25 cellular contexts compared by ENCODE assay signal in genomic region chr7:4960363-4960762, GRCh38. TPM values are rescaled to one million over a fixed set of nuclear protein-coding genes. Genes with fewer than 3 reads are reported as not detected.
DNase-seq lines count a peak whose midpoint lies in the region; ATAC-seq and TF ChIP-seq lines count a peak whose summit lies in the region.
"Had no signal": no experiment of that assay in that cellular context is flagged by ENCODE, and none has a peak within 500 bp of the region (broad histone marks: within the 10 kb centered on the region; RNA-seq: fewer than 3 reads in every experiment).

No MANE protein-coding gene starts in this region.

- no peaks in the 10 kb centered on the region for H3K9me3 ChIP-seq in HAP-1
- H3K9me3 ChIP-seq in endodermal cell (ENCODE audit: control insufficient read depth, low read length) = no peaks in the 10 kb centered on the region
- H3K9me3 ChIP-seq: BLaER1 treated with 17β-estradiol and CSF1 and Interleukin-3, amounts not matched to agents 10 nM and 100 nM; esophagus muscularis mucosa; left ventricle myocardium inferior; vagina had no signal

- no peaks in the 10 kb centered on the region for H3K4me1 ChIP-seq in HAP-1
- peaks cover 5% of the 10 kb centered on the region for H3K4me1 ChIP-seq in endodermal cell (ENCODE audit: control insufficient read depth, insufficient read depth, low read length)
- H3K4me1 ChIP-seq: BLaER1 treated with 17β-estradiol and CSF1 and Interleukin-3, amounts not matched to agents 10 nM and 100 nM had no signal

- no peak for TF ChIP-seq CTCF in GM10266 (IDR thresholded peaks at IDR 0.05; ENCODE audit: control insufficient read depth, insufficient read depth, low read depth, missing control alignments)
- TF ChIP-seq CTCF in NB4 (IDR thresholded peaks at IDR 0.05; ENCODE audit: low read depth, low read length) = peak; percentile 11
- peak; percentile 9 for TF ChIP-seq CTCF in foreskin fibroblast (IDR thresholded peaks at IDR 0.05; ENCODE audit: low read depth, low read length)
- TF ChIP-seq CTCF in endodermal cell (conservative IDR thresholded peaks at IDR 0.05) = no peak

- peaks cover 0 to 4% of the 10 kb centered on the region in 2 donors for H3K4me1 Mint-ChIP-seq in effector memory CD8-positive, alpha-beta T cell (ENCODE audit: low read depth in 2 of 2)
- H3K4me1 Mint-ChIP-seq in endodermal cell = peaks cover 4% of the 10 kb centered on the region

- peaks cover 14% of the 10 kb centered on the region for H3K27me3 ChIP-seq in HAP-1 (ENCODE audit: low read depth)
- peaks cover 31% of the 10 kb centered on the region for H3K27me3 ChIP-seq in endodermal cell (ENCODE audit: control insufficient read depth, insufficient read depth, low read length, poor library complexity, severe bottlenecking)
- H3K27me3 ChIP-seq: vagina had no signal

- H3K36me3 Mint-ChIP-seq in effector memory CD8-positive, alpha-beta T cell (ENCODE audit: insufficient read depth) = no peaks in the 10 kb centered on the region
- no peaks in the 10 kb centered on the region for H3K36me3 Mint-ChIP-seq in endodermal cell (ENCODE audit: low read depth)

- no peak overlapping the region for H3K9ac ChIP-seq in endodermal cell (ENCODE audit: extremely low read depth, low read length, poor library complexity, severe bottlenecking)
- H3K9ac ChIP-seq: BLaER1 treated with 17β-estradiol and CSF1 and Interleukin-3, amounts not matched to agents 10 nM and 100 nM had no signal

- H3K36me3 ChIP-seq in HAP-1 (replicated peaks) = no peaks in the 10 kb centered on the region
- no peaks in the 10 kb centered on the region for H3K36me3 ChIP-seq in endodermal cell (ENCODE audit: control insufficient read depth, insufficient read depth, low read length)
- H3K36me3 ChIP-seq: BLaER1 treated with 17β-estradiol and CSF1 and Interleukin-3, amounts not matched to agents 10 nM and 100 nM; esophagus muscularis mucosa; left ventricle myocardium inferior; vagina had no signal

- no peak overlapping the region for H3K4me3 Mint-ChIP-seq in effector memory CD8-positive, alpha-beta T cell
- no peak overlapping the region for H3K4me3 Mint-ChIP-seq in endodermal cell
- H3K4me3 Mint-ChIP-seq: activated CD8-positive, alpha-beta T cell treated with anti-CD3 and anti-CD28 coated beads, Interleukin-2, amount 10 ng/mL, durations not matched to agents 7 days and 5 days; activated T-helper 1 cell treated with anti-CD3 and anti-CD28 coated beads, Interleukin-12 subunit alpha, Interleukin-12 subunit beta, Interleukin-2, Interleukin-4 antibody, amounts not matched to agents 30 ng/mL and 10 ng/mL and 1 ng/mL, durations not matched to agents 14 hours and 24 hours and 36 hours had no signal

- ATAC-seq in sciatic nerve = no peak
- no peak for ATAC-seq in effector memory CD8-positive, alpha-beta T cell (replicated peaks)
- ATAC-seq: activated CD8-positive, alpha-beta T cell treated with anti-CD3 and anti-CD28 coated beads, Interleukin-2, amount 10 ng/mL, durations not matched to agents 7 days and 5 days had no signal

- H3K27me3 Mint-ChIP-seq in effector memory CD8-positive, alpha-beta T cell = peaks cover 40 to 76% of the 10 kb centered on the region in 2 donors
- peaks cover 41% of the 10 kb centered on the region for H3K27me3 Mint-ChIP-seq in endodermal cell (ENCODE audit: insufficient read depth)

- in situ Hi-C loops in HAP-1 (cut with MboI; ENCODE audit: low sequenced_read_pairs) = no loop called here

- no peak for TF ChIP-seq POLR2A in NB4 (IDR thresholded peaks at IDR 0.05; ENCODE audit: extremely low read depth, insufficient read length)

- intact Hi-C loops in sciatic nerve (cut with DNase I) = no loop called here

- WGBS in endodermal cell (ENCODE audit: insufficient coverage in 1 of 2, insufficient read length in 1 of 2), 2 experiments = 69 to 70% methylated on average over 3 to 10 of the region's 10 CpGs

- H3K9me3 Mint-ChIP-seq in effector memory CD8-positive, alpha-beta T cell = no peaks in the 10 kb centered on the region
- no peaks in the 10 kb centered on the region for H3K9me3 Mint-ChIP-seq in endodermal cell
- H3K9me3 Mint-ChIP-seq: activated T-helper 1 cell treated with anti-CD3 and anti-CD28 coated beads, Interleukin-12 subunit alpha, Interleukin-12 subunit beta, Interleukin-2, Interleukin-4 antibody, amounts not matched to agents 30 ng/mL and 10 ng/mL and 1 ng/mL, durations not matched to agents 14 hours and 24 hours and 36 hours had no signal

- H3K27ac ChIP-seq in endodermal cell (ENCODE audit: low read depth, low read length) = no peak overlapping the region
- H3K27ac ChIP-seq: BLaER1 treated with 17β-estradiol and CSF1 and Interleukin-3, amounts not matched to agents 10 nM and 100 nM; dorsolateral prefrontal cortex; esophagus muscularis mucosa; left ventricle myocardium inferior; skin epidermis; vagina had no signal

- DNase-seq in GM10266 (ENCODE audit: extremely low spot score) = peak; percentile 46
- DNase-seq in NB4 (ENCODE audit: low read depth) = no peak
- peak in 1 of 2 donors; percentile 9 for DNase-seq in foreskin fibroblast
- peak; percentile 56 for DNase-seq in sciatic nerve (ENCODE audit: low spot score)
- DNase-seq in effector memory CD8-positive, alpha-beta T cell = no peak
- DNase-seq in HAP-1 (ENCODE audit: low spot score in 2 of 2) = no peak
- DNase-seq in endodermal cell = no peak
- DNase-seq: activated CD8-positive, alpha-beta T cell treated with anti-CD3 and anti-CD28 coated beads, Interleukin-2, amount 10 ng/mL, durations not matched to agents 7 days and 5 days; left ventricle myocardium inferior; NCI-H146; NCI-H446; SHP77 treated with DMSO at 0.1 percent for 48 hours; stimulated activated CD4-positive, alpha-beta T cell treated with anti-CD3 and anti-CD28 coated beads, Interleukin-4, amount 100 ng/mL, for 4 hours had no signal

- H3K4me3 ChIP-seq in NB4 (ENCODE audit: low read depth, low read length) (no peak overlapping the region), foreskin fibroblast (ENCODE audit: low read depth in 1 of 2, low read length in 2 of 2) (no peak overlapping the region), HAP-1 (no peak overlapping the region), endodermal cell (ENCODE audit: low read length) (no peak overlapping the region)
- H3K4me3 ChIP-seq: BLaER1 treated with 17β-estradiol and CSF1 and Interleukin-3, amounts not matched to agents 10 nM and 100 nM; dorsolateral prefrontal cortex; esophagus muscularis mucosa; left ventricle myocardium inferior; skin epidermis; vagina had no signal

- no peak overlapping the region for H3K27ac Mint-ChIP-seq in effector memory CD8-positive, alpha-beta T cell
- H3K27ac Mint-ChIP-seq in endodermal cell = no peak overlapping the region
- H3K27ac Mint-ChIP-seq: activated CD8-positive, alpha-beta T cell treated with anti-CD3 and anti-CD28 coated beads, Interleukin-2, amount 10 ng/mL, durations not matched to agents 7 days and 5 days; activated T-helper 1 cell treated with anti-CD3 and anti-CD28 coated beads, Interleukin-12 subunit alpha, Interleukin-12 subunit beta, Interleukin-2, Interleukin-4 antibody, amounts not matched to agents 30 ng/mL and 10 ng/mL and 1 ng/mL, durations not matched to agents 14 hours and 24 hours and 36 hours had no signal

RNA-seq across cellular contexts. Expression of gene MMD2, which starts 1.4 kb away (rescaled TPM):
- 3.7 TPM for total RNA-seq in sciatic nerve
- under 1 TPM in 1 of 2 donors, not detected in 1; 0.15 TPM for total RNA-seq in endodermal cell
- polyA plus RNA-seq in endodermal cell (2013, experiment 1 of 2) = not detected
- polyA plus RNA-seq in endodermal cell (2013, experiment 2 of 2) = not detected
- total RNA-seq: activated CD8-positive, alpha-beta T cell treated with anti-CD3 and anti-CD28 coated beads, Interleukin-2, amount 10 ng/mL, durations not matched to agents 7 days and 5 days; activated T-helper 1 cell treated with anti-CD3 and anti-CD28 coated beads, Interleukin-12 subunit alpha, Interleukin-12 subunit beta, Interleukin-2, Interleukin-4 antibody, amounts not matched to agents 30 ng/mL and 10 ng/mL and 1 ng/mL, durations not matched to agents 14 hours and 24 hours and 36 hours; bronchial epithelial cell; esophagus muscularis mucosa; glomerular endothelial cell; left ventricle myocardium inferior; M059J; posterior vena cava; subcutaneous adipose tissue; T-helper 1 cell treated with Interleukin-12 subunit alpha and Interleukin-12 subunit beta and Interleukin-4 antibody, amounts not matched to agents 30 ng/mL and 1 ng/mL, for 36 hours; vagina had no signal

Comparison
In these comparisons a context has a peak if more than half of its experiments do, and no peak if none do; other contexts are left out.
1. DNase-seq: peak in GM10266 (single experiment) and sciatic nerve (single experiment); none in NB4 (single experiment), effector memory CD8-positive, alpha-beta T cell (0 of 3), HAP-1 (0 of 2) and endodermal cell (single experiment).
2. CTCF ChIP-seq: peak in NB4 (single experiment) and foreskin fibroblast (single experiment); none in GM10266 (single experiment) and endodermal cell (single experiment).